8 cellular contexts compared by ENCODE assay signal in the genomic region with DNA sequence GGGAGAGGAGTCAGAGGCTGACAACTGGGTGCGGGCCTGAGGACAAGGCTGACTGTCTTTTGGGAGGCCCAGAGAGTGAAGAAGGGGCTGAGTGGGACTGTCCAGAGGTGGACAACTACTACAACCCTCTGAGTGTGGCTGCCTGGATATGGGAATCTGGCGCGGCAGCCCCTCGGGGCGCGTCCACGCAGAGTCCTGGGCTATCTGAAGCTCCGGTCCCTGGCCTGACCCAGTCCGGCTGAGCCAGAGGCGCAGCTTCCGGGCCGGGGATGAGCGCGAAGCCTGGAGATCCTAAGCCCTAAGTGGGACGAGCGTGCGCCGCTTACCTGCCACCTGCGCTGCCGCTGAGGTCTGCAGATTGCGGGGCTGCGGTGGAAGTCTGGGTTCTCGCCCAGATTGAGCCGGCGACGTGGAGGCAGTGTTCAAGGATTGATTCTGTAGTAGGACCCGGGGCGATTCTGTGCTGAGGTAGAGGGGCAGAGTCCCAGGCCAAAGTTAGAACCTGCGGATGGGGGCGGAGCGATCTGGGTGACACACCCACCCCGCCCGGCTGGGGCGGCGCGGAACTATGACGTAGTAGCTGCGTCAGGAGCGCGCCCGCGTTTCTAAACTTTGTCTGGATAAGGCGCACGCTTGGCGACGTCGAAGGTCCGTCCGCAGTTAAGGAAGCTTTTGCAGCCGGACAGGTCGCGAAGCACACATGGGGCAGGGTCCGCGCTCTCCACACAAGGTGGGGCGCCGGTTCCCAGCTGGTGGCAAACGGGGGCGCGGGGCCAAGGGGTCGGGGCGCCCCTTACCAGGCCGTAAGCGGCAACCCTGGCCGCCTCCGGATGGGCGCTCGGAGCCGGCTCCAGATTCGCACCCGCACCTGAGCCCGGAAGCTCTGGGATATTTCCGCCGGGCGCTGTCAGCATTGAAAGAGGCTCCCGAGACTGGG. TPM values are rescaled to one million over a fixed set of nuclear protein-coding genes. Genes with fewer than 3 reads are reported as not detected.
DNase-seq lines count a peak whose midpoint lies in the region; ATAC-seq, FAIRE-seq and TF ChIP-seq lines count a peak whose summit lies in the region.

A gene (minus strand): TSS at position 526 of the 937 bp plus-strand sequence. CDS start 674 bp downstream, outside the sequence.
A gene with protein sequence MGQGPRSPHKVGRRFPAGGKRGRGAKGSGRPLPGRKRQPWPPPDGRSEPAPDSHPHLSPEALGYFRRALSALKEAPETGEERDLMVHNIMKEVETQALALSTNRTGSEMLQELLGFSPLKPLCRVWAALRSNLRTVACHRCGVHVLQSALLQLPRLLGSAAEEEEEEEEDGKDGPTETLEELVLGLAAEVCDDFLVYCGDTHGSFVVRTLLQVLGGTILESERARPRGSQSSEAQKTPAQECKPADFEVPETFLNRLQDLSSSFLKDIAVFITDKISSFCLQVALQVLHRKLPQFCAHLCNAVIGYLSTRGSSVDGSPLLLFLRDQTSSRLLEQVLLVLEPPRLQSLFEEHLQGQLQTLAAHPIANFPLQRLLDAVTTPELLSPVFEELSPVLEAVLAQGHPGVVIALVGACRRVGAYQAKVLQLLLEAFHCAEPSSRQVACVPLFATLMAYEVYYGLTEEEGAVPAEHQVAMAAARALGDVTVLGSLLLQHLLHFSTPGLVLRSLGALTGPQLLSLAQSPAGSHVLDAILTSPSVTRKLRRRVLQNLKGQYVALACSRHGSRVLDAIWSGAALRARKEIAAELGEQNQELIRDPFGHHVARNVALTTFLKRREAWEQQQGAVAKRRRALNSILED (plus strand): TSS at position 596 of the 937 bp plus-strand sequence. CDS start 105 bp downstream, at position 701.

- H3K27ac Mint-ChIP-seq in activated B cell treated with CpG ODN at 0.5 μM for 24 hours = peak within 1 kb of the TSS; percentile 94

- no peaks in the 10 kb centered on the region for H3K9me3 ChIP-seq in A549

- H3K27ac ChIP-seq in A549 (peak within 1 kb of the TSS; percentile 82 to 92), caudate nucleus (ENCODE audit: low read depth, low read length) (peak within 1 kb of the TSS; percentile 85)

- FAIRE-seq in A549 (lab: Jason Lieb, UNC) = no peak

- CTCF ChIA-PET in A549 (lab: Yijun Ruan, JAX) = interaction anchor here (0.9 to 46.6 kb wide), 8 partner anchors 11 to 130 kb away, joined by 3 to 1142 read pairs (median 70); a partner anchor contains a TSS
- CTCF ChIA-PET in activated B cell treated with CpG ODN at 0.5 μM for 24 hours (lab: Charles Lee) = interaction anchor here (0.7 to 7.1 kb wide), 10 partner anchors 9 to 192 kb away, joined by 3 to 139 read pairs (median 5); a partner anchor contains a TSS

- DNase-seq in A549 (ENCODE audit: low read depth in 1 of 2, low spot score in 1 of 2) (peak; percentile 87 to 91), NCI-H2171 treated with DMSO at 0.1 percent for 48 hours (lab: John Stamatoyannopoulos, UW) (peak; percentile 86), activated B cell treated with CpG ODN at 0.5 μM for 24 hours (peak; percentile 93), caudate nucleus (lab: John Stamatoyannopoulos, UW) (peak in 60 of 61 donors; percentile 21 to 92 (median 80)), iris pigment epithelial cell (ENCODE audit: low read depth) (peak; percentile 90)
- DNase-seq in stimulated activated CD4-positive, alpha-beta T cell treated with anti-CD3 and anti-CD28 coated beads, Interleukin-12 subunit alpha, Interleukin-12 subunit beta, amount 100 ng/mL, for 24 hours (ENCODE audit: low read depth in 2 of 2) = peak; percentile 87 to 92

- TF ChIP-seq CTCF in A549 (IDR thresholded peaks at IDR 0.05) = no peak
- no peak for TF ChIP-seq CTCF in activated B cell treated with CpG ODN at 0.5 μM for 24 hours (IDR thresholded peaks at IDR 0.05)

- WGBS in A549 (ENCODE audit: missing lambda C conversion rate) = 2% methylated on average over 26 of the region's 75 CpGs

- no peaks in the 10 kb centered on the region for H3K27me3 Mint-ChIP-seq in activated B cell treated with CpG ODN at 0.5 μM for 24 hours

- intact Hi-C loops in activated B cell treated with CpG ODN at 0.5 μM for 24 hours (cut with micrococcal nuclease) = loop anchor here (1.0 to 5.0 kb wide), 7 partner anchors 9 to 285 kb away; a partner anchor contains a TSS

- POLR2A ChIA-PET in A549 (lab: Yijun Ruan, JAX) = interaction anchor here (1.0 to 3.4 kb wide), 8 partner anchors 8 to 132 kb away, joined by 4 to 53 read pairs (median 6); a partner anchor contains a TSS
- POLR2A ChIA-PET in activated B cell treated with CpG ODN at 0.5 μM for 24 hours (lab: Charles Lee) = interaction anchor here (0.6 to 8.2 kb wide), 19 partner anchors 8 to 185 kb away, joined by 3 to 242 read pairs (median 6); a partner anchor contains a TSS

- no peak for TF ChIP-seq EP300 in A549 (IDR thresholded peaks at IDR 0.05)

- H3K36me3 Mint-ChIP-seq in activated B cell treated with CpG ODN at 0.5 μM for 24 hours (ENCODE audit: low read depth) = peaks cover 62% of the 10 kb centered on the region

- ATAC-seq in A549 (peak; percentile 62 to 82), GM18520 (IDR thresholded peaks at IDR 0.05; ENCODE audit: unreplicated experiment) (peak; percentile 54), HG03060 (IDR thresholded peaks at IDR 0.05; ENCODE audit: low read depth, unreplicated experiment) (peak; percentile 42), activated B cell treated with CpG ODN at 0.5 μM for 24 hours (ENCODE audit: low read depth) (peak; percentile 78)

- no peaks in the 10 kb centered on the region for H3K9me3 Mint-ChIP-seq in activated B cell treated with CpG ODN at 0.5 μM for 24 hours

- H3K4me1 Mint-ChIP-seq in activated B cell treated with CpG ODN at 0.5 μM for 24 hours = peaks cover 51% of the 10 kb centered on the region

- no peak for TF ChIP-seq RAD21 in A549 (conservative IDR thresholded peaks at IDR 0.05 in 1 of 2, IDR thresholded peaks at IDR 0.05 in 1 of 2)

- H3K4me3 ChIP-seq in A549 = peak within 1 kb of the TSS; percentile 81

- peak within 1 kb of the TSS; percentile 81 for H3K4me2 ChIP-seq in A549

- TF ChIP-seq POLR2A in A549 (IDR thresholded peaks at IDR 0.05; ENCODE audit: low read length) = peak; percentile 61

- peaks cover 15% of the 10 kb centered on the region; the same call in 2 of the 3 replicates for H3K4me1 ChIP-seq in A549

- peak within 1 kb of the TSS; percentile 95 for H3K4me3 Mint-ChIP-seq in activated B cell treated with CpG ODN at 0.5 μM for 24 hours

TF ChIP-seq in A549, 52 proteins besides CTCF, POLR2A, EP300 and RAD21 (continues in another document):
- TF ChIP-seq KDM5A (IDR thresholded peaks at IDR 0.05) (peak; percentile 85), MYC (IDR thresholded peaks at IDR 0.05; ENCODE audit: borderline replicate concordance, low read length) (peak; percentile 55; the same call in 1 of the 2 replicates), JUN (IDR thresholded peaks at IDR 0.05) (peak; percentile 45 to 74; a peak in 2 of 5 replicates), NFE2L2 (conservative IDR thresholded peaks at IDR 0.05; ENCODE audit: low read length) (no peak), NPAS2 (CRISPR knock-in tag; IDR thresholded peaks at IDR 0.05; ENCODE audit: borderline replicate concordance) (no peak), TFCP2L1 (CRISPR knock-in tag; IDR thresholded peaks at IDR 0.05) (no peak)
- TF ChIP-seq, protein P1, sequence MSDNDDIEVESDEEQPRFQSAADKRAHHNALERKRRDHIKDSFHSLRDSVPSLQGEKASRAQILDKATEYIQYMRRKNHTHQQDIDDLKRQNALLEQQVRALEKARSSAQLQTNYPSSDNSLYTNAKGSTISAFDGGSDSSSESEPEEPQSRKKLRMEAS (IDR thresholded peaks at IDR 0.05) = peak; percentile 86
- TF ChIP-seq, protein P2, sequence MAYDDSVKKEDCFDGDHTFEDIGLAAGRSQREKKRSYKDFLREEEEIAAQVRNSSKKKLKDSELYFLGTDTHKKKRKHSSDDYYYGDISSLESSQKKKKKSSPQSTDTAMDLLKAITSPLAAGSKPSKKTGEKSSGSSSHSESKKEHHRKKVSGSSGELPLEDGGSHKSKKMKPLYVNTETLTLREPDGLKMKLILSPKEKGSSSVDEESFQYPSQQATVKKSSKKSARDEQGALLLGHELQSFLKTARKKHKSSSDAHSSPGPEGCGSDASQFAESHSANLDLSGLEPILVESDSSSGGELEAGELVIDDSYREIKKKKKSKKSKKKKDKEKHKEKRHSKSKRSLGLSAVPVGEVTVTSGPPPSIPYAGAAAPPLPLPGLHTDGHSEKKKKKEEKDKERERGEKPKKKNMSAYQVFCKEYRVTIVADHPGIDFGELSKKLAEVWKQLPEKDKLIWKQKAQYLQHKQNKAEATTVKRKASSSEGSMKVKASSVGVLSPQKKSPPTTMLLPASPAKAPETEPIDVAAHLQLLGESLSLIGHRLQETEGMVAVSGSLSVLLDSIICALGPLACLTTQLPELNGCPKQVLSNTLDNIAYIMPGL (CRISPR knock-in tag; IDR thresholded peaks at IDR 0.05; ENCODE audit: borderline replicate concordance) = no peak

RNA-seq across cellular contexts. Expression of the first gene that starts in this region (rescaled TPM):
- polyA plus RNA-seq in A549 (2011; rRNA removed) (17.4 and 17.9 TPM in 2 replicates), A549 (2017; fragmentation: RNase III; extraction: RNeasy Plus Mini Kit Qiagen cat#74134 plus additional on column Dnase treatment) (13.8 to 15.2 TPM (median 15.1 TPM) in 3 replicates)
- 19.2 and 19.4 TPM in 2 replicates for polyA plus RNA-seq in A549 (2012; cell fraction: cytosol; rRNA removed)
- polyA plus RNA-seq in A549 (2012; cell fraction: nucleus; rRNA removed) = 49.2 and 72.1 TPM in 2 replicates
- 14.9 and 17.5 TPM in 2 replicates for polyA minus RNA-seq in A549 (2011; rRNA and poly(A)+ RNA removed)
- total RNA-seq in activated B cell treated with CpG ODN at 0.5 μM for 24 hours = 32.5 and 33.9 TPM in 2 replicates

RNA-seq across cellular contexts. Expression of the second gene that starts in this region (rescaled TPM):
- 16.5 and 23.6 TPM in 2 replicates for polyA plus RNA-seq in A549 (2011; rRNA removed)
- polyA plus RNA-seq in A549 (2012; cell fraction: cytosol; rRNA removed) = 9.3 and 11.6 TPM in 2 replicates
- 52.4 and 55.3 TPM in 2 replicates for polyA plus RNA-seq in A549 (2012; cell fraction: nucleus; rRNA removed)
- 23.0 to 24.5 TPM (median 24.2 TPM) in 3 replicates for polyA plus RNA-seq in A549 (2017; fragmentation: RNase III; extraction: RNeasy Plus Mini Kit Qiagen cat#74134 plus additional on column Dnase treatment)
- polyA minus RNA-seq in A549 (2011; rRNA and poly(A)+ RNA removed) = 45.7 and 46.9 TPM in 2 replicates
- 30.5 and 36.4 TPM in 2 replicates for total RNA-seq in activated B cell treated with CpG ODN at 0.5 μM for 24 hours

Comparison
In these comparisons a context has a peak if more than half of its experiments do, and no peak if none do; other contexts are left out.
1. Peak in every context shown above with its lines: DNase-seq, ATAC-seq, H3K4me3 ChIP-seq and H3K27ac ChIP-seq.